8 cellular contexts compared by ENCODE assay signal in the genomic region with DNA sequence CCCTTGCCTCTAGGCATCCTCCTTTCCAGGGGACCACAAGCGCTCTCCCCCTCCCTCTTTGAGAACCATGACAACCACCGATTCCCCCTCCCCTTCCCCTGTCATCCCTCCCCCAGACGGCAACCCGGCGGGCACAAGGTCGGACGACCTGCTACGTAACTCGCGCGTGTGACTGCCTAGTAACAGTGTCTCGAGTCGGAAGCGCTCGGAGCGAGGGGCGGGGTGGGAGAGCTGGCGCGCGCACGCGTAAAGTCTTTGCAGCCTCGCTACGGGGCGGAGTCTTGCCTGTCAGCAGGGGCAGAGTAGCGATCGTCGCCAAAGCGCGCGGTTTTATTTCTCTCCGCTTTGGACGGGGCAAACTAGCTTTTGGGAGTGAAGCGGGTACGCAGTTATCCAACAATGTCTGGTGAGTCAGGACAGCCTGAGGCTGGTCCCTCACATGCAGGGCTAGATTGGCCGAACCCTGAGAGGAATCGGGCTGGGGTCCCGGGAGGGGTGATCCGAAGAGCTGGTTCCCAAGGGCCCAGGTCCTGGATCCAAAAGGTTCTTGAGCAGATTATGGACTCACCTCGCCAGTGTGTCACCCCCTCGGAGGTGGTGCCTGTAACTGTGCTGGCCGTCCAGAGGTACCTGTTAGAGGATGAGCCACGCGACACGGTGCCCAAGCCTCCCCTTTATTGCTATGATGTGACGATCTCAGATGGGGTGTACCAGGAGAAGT. TPM values are rescaled to one million over a fixed set of nuclear protein-coding genes. Genes with fewer than 3 reads are reported as not detected.
DNase-seq lines count a peak whose midpoint lies in the region; ATAC-seq, FAIRE-seq and TF ChIP-seq lines count a peak whose summit lies in the region.

A gene with protein sequence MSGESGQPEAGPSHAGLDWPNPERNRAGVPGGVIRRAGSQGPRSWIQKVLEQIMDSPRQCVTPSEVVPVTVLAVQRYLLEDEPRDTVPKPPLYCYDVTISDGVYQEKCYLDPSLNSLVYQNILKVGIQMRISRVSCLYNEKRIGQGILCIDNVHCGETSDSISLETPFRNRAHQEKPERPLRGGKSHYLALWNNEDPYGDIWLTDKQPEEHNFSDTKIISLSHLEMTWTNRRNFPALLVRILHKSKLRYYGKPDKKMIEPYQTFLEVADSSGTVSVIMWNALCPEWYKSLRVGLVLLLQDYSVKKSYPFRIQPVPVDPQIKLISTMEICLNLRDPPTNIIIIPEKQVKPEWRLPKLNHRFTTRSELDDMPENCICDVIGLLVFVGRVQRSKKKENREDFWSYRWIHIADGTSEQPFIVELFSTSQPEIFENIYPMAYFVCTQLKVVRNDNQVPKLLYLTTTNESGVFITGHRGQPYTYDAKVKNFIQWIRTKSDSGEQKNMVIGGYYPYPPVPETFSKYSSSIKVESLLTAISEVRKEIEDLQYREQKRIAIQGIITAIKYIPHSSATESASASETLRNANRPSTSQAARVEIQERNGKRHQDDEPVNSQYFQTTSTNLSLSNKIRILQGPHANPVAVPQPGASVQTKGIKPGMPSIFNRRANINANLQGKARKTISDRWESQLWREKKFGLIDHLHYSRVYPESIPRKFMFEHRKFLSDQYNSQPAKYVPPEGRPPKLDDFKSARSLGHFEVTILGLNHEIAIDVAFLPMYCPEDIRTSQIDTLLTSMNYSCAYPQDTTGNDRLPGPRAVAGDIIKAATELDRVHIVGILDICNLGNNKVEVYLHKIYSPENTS (plus strand): TSS at position 297 of the 721 bp plus-strand sequence. CDS start 103 bp downstream, at position 400.

- no peak for TF ChIP-seq CTCF in coronary artery (IDR thresholded peaks at IDR 0.05)

- ATAC-seq in HG02840 (IDR thresholded peaks at IDR 0.05; ENCODE audit: low FRiP score, unreplicated experiment), result peak; percentile 97
- peak; percentile 99 for ATAC-seq in left lobe of liver

- DNase-seq in GM18507 (ENCODE audit: extremely low spot score, insufficient read length, low read depth), result peak; percentile 50
- DNase-seq in NCI-H2107 treated with DMSO at 0.1 percent for 48 hours (lab: John Stamatoyannopoulos, UW; ENCODE audit: unreplicated experiment), result peak; percentile 9
- DNase-seq in activated CD4-positive, alpha-beta T cell treated with anti-CD3 and anti-CD28 coated beads for 4 hours, result peak; percentile 81 to 83
- DNase-seq in coronary artery (ENCODE audit: low spot score), result peak; percentile 73
- DNase-seq in left lobe of liver (ENCODE audit: low spot score), result peak; percentile 83
- DNase-seq in stimulated activated CD4-positive, alpha-beta T cell treated with anti-CD3 and anti-CD28 coated beads, Interleukin-1b, Interleukin-23, amount 100 ng/mL, for 48 hours, result peak; percentile 86
- DNase-seq in NCI-H128 (lab: John Stamatoyannopoulos, UW; ENCODE audit: unreplicated experiment), result no peak

- H3K27ac ChIP-seq in coronary artery, result no peak within 1 kb of the TSS

- FAIRE-seq in GM18507 (lab: Jason Lieb, UNC), result peak; percentile 97

- H3K4me3 ChIP-seq in coronary artery, result peak within 1 kb of the TSS; percentile 73

RNA-seq across cellular contexts. Expression of the gene that starts here (rescaled TPM):
- 0.60 TPM for total RNA-seq in left lobe of liver

Comparison
In these comparisons a context has a peak if more than half of its experiments do, and no peak if none do; other contexts are left out.
1. Peak in DNase-seq and ATAC-seq in left lobe of liver; RNA of the gene not detected or under 1 TPM.